10 cellular contexts compared by ENCODE assay signal in the genomic region with DNA sequence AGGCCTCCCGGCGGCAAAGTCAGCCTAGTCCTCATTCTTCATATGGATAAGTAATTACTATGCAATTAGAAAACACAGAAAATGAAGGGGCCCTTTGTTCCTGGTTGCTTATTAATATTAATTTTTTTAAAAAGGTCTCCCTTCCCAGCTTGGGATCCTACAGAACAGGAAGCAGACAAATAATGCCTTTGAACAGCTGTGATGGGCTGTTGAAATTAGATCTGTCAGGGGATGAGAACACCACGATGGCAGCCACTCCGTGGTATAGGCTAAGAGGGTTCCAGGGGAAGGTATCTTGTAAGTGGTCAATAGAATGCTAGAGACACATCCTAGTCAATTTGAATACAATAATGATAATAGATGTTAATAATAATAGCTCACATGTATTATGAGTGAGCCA.
DNase-seq lines count a peak whose midpoint lies in the region; ATAC-seq and TF ChIP-seq lines count a peak whose summit lies in the region.
"Had no signal": no experiment of that assay in that cellular context is flagged by ENCODE, and none has a peak within 500 bp of the region (broad histone marks: within the 10 kb centered on the region; RNA-seq: fewer than 3 reads in every experiment).

No MANE protein-coding gene starts in this region.

- peak overlapping the region; percentile 50; the same call in 1 of the 2 replicates for H3K27ac ChIP-seq in HCT116 (ENCODE audit: low read depth, low read length)
- peak overlapping the region; percentile 28 for H3K27ac ChIP-seq in colonic mucosa
- peak overlapping the region; percentile 77 to 91 (median 86) for H3K27ac ChIP-seq in gastrocnemius medialis

- DNase-seq in HCT116 (ENCODE audit: low read depth, low spot score) (no peak), NCI-H2171 treated with DMSO at 0.1 percent for 48 hours (lab: John Stamatoyannopoulos, UW) (peak; percentile 77), colonic mucosa (no peak), gastrocnemius medialis (no peak), hypothalamus (lab: John Stamatoyannopoulos, UW) (no peak), KBM-7 (no peak), COLO829 (ENCODE audit: low spot score) (no peak)
- DNase-seq: effector CD4-positive, alpha-beta T cell; EL had no signal

- peak overlapping the region; percentile 71 for H3K4me2 ChIP-seq in HCT116 (ENCODE audit: low read length)

- no peak overlapping the region for H2AFZ ChIP-seq in HCT116 (ENCODE audit: low read depth, low read length, poor library complexity, severe bottlenecking)

- H3K9me3 ChIP-seq in HCT116 (ENCODE audit: control insufficient read depth in 1 of 2, insufficient read depth in 1 of 2, low read depth in 1 of 2, low read length in 2 of 2) = no peaks in the 10 kb centered on the region
- H3K9me3 ChIP-seq in colonic mucosa = no peaks in the 10 kb centered on the region
- no peaks in the 10 kb centered on the region for H3K9me3 ChIP-seq in gastrocnemius medialis

- H3K4me3 ChIP-seq in HCT116 (replicated peaks in 1 of 2; ENCODE audit: low read depth in 1 of 2, low read length in 2 of 2) (no peak overlapping the region), colonic mucosa (no peak overlapping the region), gastrocnemius medialis (peak overlapping the region in 3 of 4 donors; percentile 28 to 57 (median 46))

- H3K27me3 ChIP-seq in HCT116 (ENCODE audit: insufficient read depth, low read length) (no peaks in the 10 kb centered on the region), colonic mucosa (no peaks in the 10 kb centered on the region), gastrocnemius medialis (no peaks in the 10 kb centered on the region)

- RAD21 ChIA-PET in HCT116 (lab: Charles Lee; ENCODE audit: low non-redundant PET in 1 of 2, low total read pairs in 2 of 2, uncharacterized antibody in 2 of 2, unreplicated experiment in 2 of 2) = interaction anchor here in 1 of 2 experiments (1.0 kb wide), 1 partner anchor 418 kb away, joined by 3 read pairs; no protein-coding TSS in a partner anchor

- no peaks in the 10 kb centered on the region for H3K9me2 ChIP-seq in HCT116 (ENCODE audit: insufficient read depth)

- TF ChIP-seq POLR2A in HCT116 (IDR thresholded peaks at IDR 0.05; ENCODE audit: borderline replicate concordance, extremely low read depth, insufficient read depth, insufficient read length) (no peak), gastrocnemius medialis (IDR thresholded peaks at IDR 0.05) (no peak)

- TF ChIP-seq CTCF in HCT116 (IDR thresholded peaks at IDR 0.05 in 2 of 3, conservative IDR thresholded peaks at IDR 0.05 in 1 of 3; ENCODE audit: borderline replicate concordance in 1 of 3, insufficient read depth in 1 of 3, low read depth in 2 of 3, low read length in 2 of 3) = no peak
- TF ChIP-seq CTCF in colonic mucosa (IDR thresholded peaks at IDR 0.05) = no peak
- no peak for TF ChIP-seq CTCF in gastrocnemius medialis (IDR thresholded peaks at IDR 0.05 in 4 of 5, conservative IDR thresholded peaks at IDR 0.05 in 1 of 5)

- H3K79me2 ChIP-seq in HCT116 (ENCODE audit: insufficient read depth, low read length) = no peaks in the 10 kb centered on the region

- intact Hi-C loops in HCT116 (cut with micrococcal nuclease) (no loop called here), colonic mucosa (cut with DNase I) (no loop called here), gastrocnemius medialis (cut with DNase I; ENCODE audit: low total_unique reads) (loop anchor here (2.0 to 10.0 kb wide), 3 partner anchors 170 to 419 kb away; partner anchors contain the start of gene SRSF1)

- POLR2A ChIA-PET in HCT116 (lab: Charles Lee) = no interaction called here

- CTCF ChIA-PET in HCT116 (lab: Charles Lee) = interaction anchor here (1.0 to 1.5 kb wide), 4 partner anchors 9 to 419 kb away, joined by 3 to 7 read pairs (median 4); no protein-coding TSS in a partner anchor

- BruUV-seq in HCT116 (replicated peaks; lab: Mats Ljungman, UMichigan) = no TSS peak

- ATAC-seq in HCT116 = no peak
- ATAC-seq in gastrocnemius medialis = peak in 1 of 2 donors; percentile 39
- no peak for ATAC-seq in GM19397 (IDR thresholded peaks at IDR 0.05; ENCODE audit: unreplicated experiment)

- TF ChIP-seq RAD21 in HCT116 (IDR thresholded peaks at IDR 0.05; ENCODE audit: low read depth) = no peak

- no peaks in the 10 kb centered on the region for H3K36me3 ChIP-seq in HCT116 (ENCODE audit: control insufficient read depth in 1 of 2, insufficient read depth in 2 of 2, low read length in 2 of 2)
- H3K36me3 ChIP-seq in colonic mucosa = no peaks in the 10 kb centered on the region
- no peaks in the 10 kb centered on the region for H3K36me3 ChIP-seq in gastrocnemius medialis

- H3K9ac ChIP-seq in HCT116 (ENCODE audit: low read length) = no peak overlapping the region
- no peak overlapping the region for H3K9ac ChIP-seq in colonic mucosa (ENCODE audit: low read depth in 2 of 2, low read length in 2 of 2)

- H3K4me1 ChIP-seq in HCT116 (ENCODE audit: control insufficient read depth in 1 of 2, insufficient read depth in 2 of 2, low read length in 2 of 2) (peaks cover 12 to 21% of the 10 kb centered on the region in 2 experiments), colonic mucosa (no peaks in the 10 kb centered on the region), gastrocnemius medialis (peaks cover 30 to 35% of the 10 kb centered on the region in 2 donors)

- in situ Hi-C loops in gastrocnemius medialis (cut with MboI; ENCODE audit: low sequenced_read_pairs in 4 of 4) = loop anchor here in 1 of 4 donors (5.0 kb wide), 1 partner anchor 410 kb away; no protein-coding TSS in a partner anchor
- in situ Hi-C loops in KBM-7 (cut with MboI; ENCODE audit: low pct_unique_long_range_greater_than_20kb, low sequenced_read_pairs) = no loop called here

- H4K20me1 ChIP-seq in HCT116 (ENCODE audit: insufficient read depth) = no peaks in the 10 kb centered on the region

TF ChIP-seq in HCT116, 20 proteins besides CTCF, POLR2A, EP300 and RAD21:
- TF ChIP-seq CBX3 (IDR thresholded peaks at IDR 0.05; ENCODE audit: low read depth) (no peak), SIN3A (IDR thresholded peaks at IDR 0.05; ENCODE audit: low read depth) (no peak), ELF1 (IDR thresholded peaks at IDR 0.05; ENCODE audit: borderline replicate concordance, low read depth) (no peak), EZH2phosphoT487 (IDR thresholded peaks at IDR 0.05; ENCODE audit: borderline replicate concordance) (no peak), SRF (IDR thresholded peaks at IDR 0.05; ENCODE audit: low read depth) (no peak), EGR1 (IDR thresholded peaks at IDR 0.05; ENCODE audit: low read depth) (no peak), ZBTB33 (IDR thresholded peaks at IDR 0.05; ENCODE audit: extremely low read depth, insufficient replicate concordance, low read length) (no peak)
- TF ChIP-seq, protein P1, sequence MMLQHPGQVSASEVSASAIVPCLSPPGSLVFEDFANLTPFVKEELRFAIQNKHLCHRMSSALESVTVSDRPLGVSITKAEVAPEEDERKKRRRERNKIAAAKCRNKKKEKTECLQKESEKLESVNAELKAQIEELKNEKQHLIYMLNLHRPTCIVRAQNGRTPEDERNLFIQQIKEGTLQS (IDR thresholded peaks at IDR 0.05) = no peak
- TF ChIP-seq, protein P2, sequence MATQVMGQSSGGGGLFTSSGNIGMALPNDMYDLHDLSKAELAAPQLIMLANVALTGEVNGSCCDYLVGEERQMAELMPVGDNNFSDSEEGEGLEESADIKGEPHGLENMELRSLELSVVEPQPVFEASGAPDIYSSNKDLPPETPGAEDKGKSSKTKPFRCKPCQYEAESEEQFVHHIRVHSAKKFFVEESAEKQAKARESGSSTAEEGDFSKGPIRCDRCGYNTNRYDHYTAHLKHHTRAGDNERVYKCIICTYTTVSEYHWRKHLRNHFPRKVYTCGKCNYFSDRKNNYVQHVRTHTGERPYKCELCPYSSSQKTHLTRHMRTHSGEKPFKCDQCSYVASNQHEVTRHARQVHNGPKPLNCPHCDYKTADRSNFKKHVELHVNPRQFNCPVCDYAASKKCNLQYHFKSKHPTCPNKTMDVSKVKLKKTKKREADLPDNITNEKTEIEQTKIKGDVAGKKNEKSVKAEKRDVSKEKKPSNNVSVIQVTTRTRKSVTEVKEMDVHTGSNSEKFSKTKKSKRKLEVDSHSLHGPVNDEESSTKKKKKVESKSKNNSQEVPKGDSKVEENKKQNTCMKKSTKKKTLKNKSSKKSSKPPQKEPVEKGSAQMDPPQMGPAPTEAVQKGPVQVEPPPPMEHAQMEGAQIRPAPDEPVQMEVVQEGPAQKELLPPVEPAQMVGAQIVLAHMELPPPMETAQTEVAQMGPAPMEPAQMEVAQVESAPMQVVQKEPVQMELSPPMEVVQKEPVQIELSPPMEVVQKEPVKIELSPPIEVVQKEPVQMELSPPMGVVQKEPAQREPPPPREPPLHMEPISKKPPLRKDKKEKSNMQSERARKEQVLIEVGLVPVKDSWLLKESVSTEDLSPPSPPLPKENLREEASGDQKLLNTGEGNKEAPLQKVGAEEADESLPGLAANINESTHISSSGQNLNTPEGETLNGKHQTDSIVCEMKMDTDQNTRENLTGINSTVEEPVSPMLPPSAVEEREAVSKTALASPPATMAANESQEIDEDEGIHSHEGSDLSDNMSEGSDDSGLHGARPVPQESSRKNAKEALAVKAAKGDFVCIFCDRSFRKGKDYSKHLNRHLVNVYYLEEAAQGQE (IDR thresholded peaks at IDR 0.05; ENCODE audit: low read depth) = no peak
TF ChIP-seq in HCT116: peak in this region for 0.

Comparison
In these comparisons a context has a peak if more than half of its experiments do, and no peak if none do; other contexts are left out.
1. H3K27ac ChIP-seq: peak in every context shown above with its lines; median percentile 86 in gastrocnemius medialis; 50 in HCT116; 28 in colonic mucosa.
2. H3K4me3 ChIP-seq: peak in gastrocnemius medialis (3 of 4); none in HCT116 (0 of 2) and colonic mucosa (single experiment).